Comparison of ENCODE assay signal across 14 cellular contexts in the genomic region with DNA sequence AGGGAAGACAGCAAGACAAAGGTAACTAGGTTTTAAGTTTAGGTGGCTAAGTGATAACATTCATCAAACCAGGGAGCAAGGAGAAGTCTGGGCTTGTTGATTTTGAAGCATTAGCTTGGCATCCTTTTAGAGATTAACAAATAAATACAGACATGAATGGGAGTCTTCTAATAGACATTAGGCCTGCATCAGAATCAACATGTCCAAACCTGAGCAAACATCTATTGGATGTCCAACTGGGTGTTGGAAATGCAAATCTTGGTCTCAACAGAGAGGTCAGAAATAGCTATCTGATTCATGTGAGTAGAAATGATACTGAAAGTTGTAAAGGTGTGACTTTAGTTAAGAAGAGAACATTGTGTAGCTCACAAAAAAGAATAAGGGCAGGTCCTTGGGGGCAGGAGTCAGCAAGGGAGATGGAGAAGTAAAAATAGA.
A peak's percentile ranks its signal among the peaks of the same experiment; 100 is the strongest.
DNase-seq lines count a peak whose midpoint lies in the region; ATAC-seq and TF ChIP-seq lines count a peak whose summit lies in the region.
"Had no signal": no experiment of that assay in that cellular context is flagged by ENCODE, and none has a peak within 500 bp of the region (broad histone marks: within the 10 kb centered on the region; RNA-seq: fewer than 3 reads in every experiment).

No MANE protein-coding gene starts in this region.

- no peak overlapping the region for H3K4ac ChIP-seq in mesenchymal stem cell (ENCODE audit: low read depth in 1 of 2, low read length in 2 of 2)

- H3K14ac ChIP-seq in mesenchymal stem cell (ENCODE audit: low read length in 2 of 2) = no peak overlapping the region

- H2BK120ac ChIP-seq in mesenchymal stem cell (ENCODE audit: low read depth, low read length) = no peak overlapping the region

- no peak overlapping the region for H3K23ac ChIP-seq in mesenchymal stem cell (ENCODE audit: low read length in 2 of 2)

- peak overlapping the region; percentile 60 for H3K9ac ChIP-seq in mesenchymal stem cell (ENCODE audit: low read length)

- CTCF ChIA-PET in WTC11 (lab: Charles Lee) = interaction anchor here (1.1 kb wide), 1 partner anchor 25 kb away, joined by 3 read pairs; no protein-coding TSS in a partner anchor

- peaks cover 17% of the 10 kb centered on the region for H3K9me3 Mint-ChIP-seq in WTC11

- no peak overlapping the region for H2AK5ac ChIP-seq in mesenchymal stem cell (ENCODE audit: low read length, severe bottlenecking)

- H2BK5ac ChIP-seq in mesenchymal stem cell (ENCODE audit: low read depth, low read length, poor library complexity, severe bottlenecking) = no peak overlapping the region

- H3K27ac ChIP-seq in mesenchymal stem cell (ENCODE audit: low read length, poor library complexity, severe bottlenecking) = no peak overlapping the region
- H3K27ac ChIP-seq: adrenal gland, sigmoid colon, thyroid gland had no signal

- H4K91ac ChIP-seq in mesenchymal stem cell (ENCODE audit: low read length) = no peak overlapping the region

- TF ChIP-seq CTCF in WTC11 (IDR thresholded peaks at IDR 0.05) (no peak), GM10266 (IDR thresholded peaks at IDR 0.05; ENCODE audit: control insufficient read depth, insufficient read depth, low read depth, missing control alignments) (no peak)

- no peak overlapping the region for H4K8ac ChIP-seq in mesenchymal stem cell (ENCODE audit: low read length)

- no peaks in the 10 kb centered on the region for H3K36me3 ChIP-seq in mesenchymal stem cell (ENCODE audit: control insufficient read depth in 1 of 2, insufficient read depth in 2 of 2, low read depth in 1 of 2, low read length in 2 of 2)
- H3K36me3 ChIP-seq: adrenal gland, sigmoid colon, thyroid gland had no signal

- no peak overlapping the region for H3K4me2 ChIP-seq in mesenchymal stem cell (ENCODE audit: low read length, poor library complexity, severe bottlenecking)

- H3K27ac Mint-ChIP-seq in WTC11 = no peak overlapping the region

- H3K4me3 Mint-ChIP-seq in WTC11 = no peak overlapping the region

- no peak overlapping the region for H2BK12ac ChIP-seq in mesenchymal stem cell (ENCODE audit: low read length in 2 of 2)

- H3K18ac ChIP-seq in mesenchymal stem cell (ENCODE audit: low read depth in 1 of 2, low read length in 2 of 2) = no peak overlapping the region

- no peaks in the 10 kb centered on the region for H3K27me3 Mint-ChIP-seq in WTC11 (ENCODE audit: low read depth)

- peaks cover 1% of the 10 kb centered on the region for H3K4me1 ChIP-seq in mesenchymal stem cell (ENCODE audit: control insufficient read depth, insufficient read depth, low read depth, low read length)
- H3K4me1 ChIP-seq: adrenal gland, Caco-2, thyroid gland had no signal

- no peak overlapping the region for H2AFZ ChIP-seq in mesenchymal stem cell (ENCODE audit: low read depth, low read length)

- peaks cover 12% of the 10 kb centered on the region for H3K36me3 Mint-ChIP-seq in WTC11

- H3K4me1 Mint-ChIP-seq in WTC11 = peaks cover 2% of the 10 kb centered on the region; the same call in 1 of the 2 replicates

- H3K27me3 ChIP-seq in mesenchymal stem cell (ENCODE audit: control insufficient read depth in 1 of 2, insufficient read depth in 1 of 2, low read length in 2 of 2) = no peaks in the 10 kb centered on the region
- H3K27me3 ChIP-seq: adrenal gland, sigmoid colon, thyroid gland had no signal

- ATAC-seq in HG02571 (IDR thresholded peaks at IDR 0.05; ENCODE audit: unreplicated experiment) = peak; percentile 92
- ATAC-seq in HG03280 (IDR thresholded peaks at IDR 0.05; ENCODE audit: unreplicated experiment) = peak; percentile 86
- ATAC-seq in WTC11 = no peak

- peak; percentile 2 for DNase-seq in GM19238 (ENCODE audit: insufficient read length, low spot score)
- DNase-seq in mesenchymal stem cell = no peak
- DNase-seq in epidermal melanocyte (ENCODE audit: insufficient read length, low spot score) = no peak
- DNase-seq in WTC11 (ENCODE audit: low spot score) = no peak
- no peak for DNase-seq in GM10266 (ENCODE audit: extremely low spot score)
- DNase-seq: adrenal gland, Caco-2, NCI-H2081, OCI-M1, sigmoid colon, T-helper 9 cell, thyroid gland had no signal

- H3K9me3 ChIP-seq in mesenchymal stem cell (ENCODE audit: control insufficient read depth, low read length) = no peaks in the 10 kb centered on the region
- H3K9me3 ChIP-seq: adrenal gland, thyroid gland had no signal

- no peaks in the 10 kb centered on the region for H3K79me1 ChIP-seq in mesenchymal stem cell (replicated peaks; ENCODE audit: low read length, poor library complexity, severe bottlenecking)

- H3K4me3 ChIP-seq in mesenchymal stem cell (ENCODE audit: insufficient read depth in 1 of 2, low read depth in 1 of 2, low read length in 2 of 2) = no peak overlapping the region
- H3K4me3 ChIP-seq: adrenal gland, sigmoid colon, thyroid gland had no signal

- POLR2A ChIA-PET in WTC11 (lab: Charles Lee) = no interaction called here

- no peak overlapping the region for H2BK15ac ChIP-seq in mesenchymal stem cell (ENCODE audit: low read depth, poor library complexity, severe bottlenecking)

TF ChIP-seq in WTC11, 78 proteins besides CTCF, POLR2A, EP300 and RAD21 (continues in another document):
- TF ChIP-seq NFATC4 (CRISPR knock-in tag; IDR thresholded peaks at IDR 0.05) (no peak), ZNF138 (CRISPR knock-in tag; conservative IDR thresholded peaks at IDR 0.05) (no peak), MYBL2 (CRISPR knock-in tag; IDR thresholded peaks at IDR 0.05) (no peak), ESRRA (CRISPR knock-in tag; IDR thresholded peaks at IDR 0.05; ENCODE audit: borderline replicate concordance) (no peak), FOXJ3 (CRISPR knock-in tag; IDR thresholded peaks at IDR 0.05; ENCODE audit: borderline replicate concordance) (no peak), ARID4B (CRISPR knock-in tag; IDR thresholded peaks at IDR 0.05; ENCODE audit: borderline replicate concordance) (no peak), RELA (CRISPR knock-in tag; IDR thresholded peaks at IDR 0.05; ENCODE audit: borderline replicate concordance) (no peak), SOX15 (CRISPR knock-in tag; IDR thresholded peaks at IDR 0.05) (no peak), FOXK1 (CRISPR knock-in tag; IDR thresholded peaks at IDR 0.05) (no peak), SP1 (CRISPR knock-in tag; conservative IDR thresholded peaks at IDR 0.05) (no peak), JAZF1 (CRISPR knock-in tag; IDR thresholded peaks at IDR 0.05) (no peak), NR2C2 (CRISPR knock-in tag; IDR thresholded peaks at IDR 0.05) (no peak), TCF7 (CRISPR knock-in tag; IDR thresholded peaks at IDR 0.05; ENCODE audit: low read depth) (no peak)
- TF ChIP-seq, protein P1, sequence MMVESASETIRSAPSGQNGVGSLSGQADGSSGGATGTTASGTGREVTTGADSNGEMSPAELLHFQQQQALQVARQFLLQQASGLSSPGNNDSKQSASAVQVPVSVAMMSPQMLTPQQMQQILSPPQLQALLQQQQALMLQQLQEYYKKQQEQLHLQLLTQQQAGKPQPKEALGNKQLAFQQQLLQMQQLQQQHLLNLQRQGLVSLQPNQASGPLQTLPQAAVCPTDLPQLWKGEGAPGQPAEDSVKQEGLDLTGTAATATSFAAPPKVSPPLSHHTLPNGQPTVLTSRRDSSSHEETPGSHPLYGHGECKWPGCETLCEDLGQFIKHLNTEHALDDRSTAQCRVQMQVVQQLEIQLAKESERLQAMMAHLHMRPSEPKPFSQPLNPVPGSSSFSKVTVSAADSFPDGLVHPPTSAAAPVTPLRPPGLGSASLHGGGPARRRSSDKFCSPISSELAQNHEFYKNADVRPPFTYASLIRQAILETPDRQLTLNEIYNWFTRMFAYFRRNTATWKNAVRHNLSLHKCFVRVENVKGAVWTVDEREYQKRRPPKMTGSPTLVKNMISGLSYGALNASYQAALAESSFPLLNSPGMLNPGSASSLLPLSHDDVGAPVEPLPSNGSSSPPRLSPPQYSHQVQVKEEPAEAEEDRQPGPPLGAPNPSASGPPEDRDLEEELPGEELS (CRISPR knock-in tag; IDR thresholded peaks at IDR 0.05) = no peak
- TF ChIP-seq, protein P2, sequence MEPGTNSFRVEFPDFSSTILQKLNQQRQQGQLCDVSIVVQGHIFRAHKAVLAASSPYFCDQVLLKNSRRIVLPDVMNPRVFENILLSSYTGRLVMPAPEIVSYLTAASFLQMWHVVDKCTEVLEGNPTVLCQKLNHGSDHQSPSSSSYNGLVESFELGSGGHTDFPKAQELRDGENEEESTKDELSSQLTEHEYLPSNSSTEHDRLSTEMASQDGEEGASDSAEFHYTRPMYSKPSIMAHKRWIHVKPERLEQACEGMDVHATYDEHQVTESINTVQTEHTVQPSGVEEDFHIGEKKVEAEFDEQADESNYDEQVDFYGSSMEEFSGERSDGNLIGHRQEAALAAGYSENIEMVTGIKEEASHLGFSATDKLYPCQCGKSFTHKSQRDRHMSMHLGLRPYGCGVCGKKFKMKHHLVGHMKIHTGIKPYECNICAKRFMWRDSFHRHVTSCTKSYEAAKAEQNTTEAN (CRISPR knock-in tag; IDR thresholded peaks at IDR 0.05) = no peak
